ENCODE assay signal across 18 cellular contexts in genomic region chr4:105197777-105198176, GRCh38. TPM values are rescaled to one million over a fixed set of nuclear protein-coding genes. Genes with fewer than 3 reads are reported as not detected.
A peak's percentile ranks its signal among the peaks of the same experiment; 100 is the strongest.
DNase-seq lines count a peak whose midpoint lies in the region; ATAC-seq, FAIRE-seq and TF ChIP-seq lines count a peak whose summit lies in the region.
"Had no signal": no experiment of that assay in that cellular context is flagged by ENCODE, and none has a peak within 500 bp of the region (broad histone marks: within the 10 kb centered on the region; RNA-seq: fewer than 3 reads in every experiment).

No MANE protein-coding gene starts in this region.

- H3K79me2 ChIP-seq in GM23248 (ENCODE audit: insufficient read depth), result peaks cover 19% of the 10 kb centered on the region
- peaks cover 41% of the 10 kb centered on the region for H3K79me2 ChIP-seq in astrocyte (ENCODE audit: insufficient read depth, low read length)

- no peaks in the 10 kb centered on the region for H3K27me3 ChIP-seq in GM23248 (replicated peaks; ENCODE audit: insufficient read depth)
- no peaks in the 10 kb centered on the region for H3K27me3 ChIP-seq in astrocyte (ENCODE audit: insufficient read depth, low read length)
- no peaks in the 10 kb centered on the region for H3K27me3 ChIP-seq in skeletal muscle satellite cell (ENCODE audit: control insufficient read depth, insufficient read depth, low read length)

- ATAC-seq in Right ventricle myocardium inferior, result no peak
- ATAC-seq: Panc1 had no signal

- CTCF ChIA-PET in activated CD4-positive, alpha-beta memory T cell treated with anti-CD3 and anti-CD28 coated beads for 36 hours (lab: Charles Lee), result interaction anchor here (1.0 kb wide), 1 partner anchor 16 kb away, joined by 3 read pairs; no protein-coding TSS in a partner anchor

- POLR2A ChIA-PET in activated CD4-positive, alpha-beta memory T cell treated with anti-CD3 and anti-CD28 coated beads for 36 hours (lab: Charles Lee), result no interaction called here

- DNase-seq in GM23248, result peak; percentile 56
- peak; percentile 25 for DNase-seq in astrocyte (ENCODE audit: low read depth)
- peak; percentile 18 for DNase-seq in fibroblast of mammary gland (ENCODE audit: low read depth)
- no peak for DNase-seq in SIG-M5 treated with dmso at 0.1 percent for 504 hours (lab: John Stamatoyannopoulos, UW; ENCODE audit: unreplicated experiment)
- DNase-seq in activated CD4-positive, alpha-beta memory T cell treated with anti-CD3 and anti-CD28 coated beads for 36 hours, result no peak
- no peak for DNase-seq in Right ventricle myocardium inferior (ENCODE audit: missing footprints)
- DNase-seq: CD4-positive, alpha-beta memory T cell; DMS79 treated with DMSO at 0.1 percent for 48 hours; GF-D8; Karpas-422; NCI-H1105; NCI-H1694; NCI-H510A treated with DMSO at 0.1 percent for 48 hours; SHP77 had no signal

- H4K20me1 ChIP-seq in GM23248 (ENCODE audit: insufficient read depth) (no peaks in the 10 kb centered on the region), astrocyte (ENCODE audit: insufficient read depth, low read length) (no peaks in the 10 kb centered on the region)

- no peak for FAIRE-seq in astrocyte (lab: Jason Lieb, UNC)
- FAIRE-seq: GM12892, H54 had no signal

- no peaks in the 10 kb centered on the region for H3K9me2 ChIP-seq in GM23248 (ENCODE audit: insufficient read depth)

- H3K4me3 ChIP-seq in GM23248, result no peak overlapping the region
- no peak overlapping the region for H3K4me3 ChIP-seq in astrocyte (ENCODE audit: insufficient read depth, low read depth, low read length)
- no peak overlapping the region for H3K4me3 ChIP-seq in fibroblast of mammary gland (ENCODE audit: control insufficient read depth, low read depth, low read length)
- H3K4me3 ChIP-seq in skeletal muscle satellite cell (ENCODE audit: low read length), result no peak overlapping the region

- no peak overlapping the region for H3K27ac ChIP-seq in GM23248
- H3K27ac ChIP-seq in astrocyte (ENCODE audit: low read depth, low read length), result peak overlapping the region; percentile 41

- H3K9me3 ChIP-seq in GM23248 (ENCODE audit: low read depth), result no peaks in the 10 kb centered on the region
- H3K9me3 ChIP-seq in astrocyte (ENCODE audit: insufficient read depth, low read depth, low read length), result no peaks in the 10 kb centered on the region
- no peaks in the 10 kb centered on the region for H3K9me3 ChIP-seq in skeletal muscle satellite cell (replicated peaks; ENCODE audit: low read length)

- H3K4me3 Mint-ChIP-seq in astrocyte (ENCODE audit: unreplicated experiment), result no peak overlapping the region
- H3K4me3 Mint-ChIP-seq in activated CD4-positive, alpha-beta memory T cell treated with anti-CD3 and anti-CD28 coated beads for 36 hours, result no peak overlapping the region
- H3K4me3 Mint-ChIP-seq: CD4-positive, alpha-beta memory T cell had no signal

- no peak overlapping the region for H2AFZ ChIP-seq in GM23248
- H2AFZ ChIP-seq in astrocyte (ENCODE audit: low read depth, low read length), result no peak overlapping the region

- H3K36me3 Mint-ChIP-seq in astrocyte (ENCODE audit: low read depth, unreplicated experiment), result peaks cover 4% of the 10 kb centered on the region
- peaks cover 41% of the 10 kb centered on the region for H3K36me3 Mint-ChIP-seq in activated CD4-positive, alpha-beta memory T cell treated with anti-CD3 and anti-CD28 coated beads for 36 hours

- peaks cover 1% of the 10 kb centered on the region for H3K9me3 Mint-ChIP-seq in astrocyte (ENCODE audit: unreplicated experiment)
- no peaks in the 10 kb centered on the region for H3K9me3 Mint-ChIP-seq in activated CD4-positive, alpha-beta memory T cell treated with anti-CD3 and anti-CD28 coated beads for 36 hours
- H3K9me3 Mint-ChIP-seq: CD4-positive, alpha-beta memory T cell had no signal

- H3K36me3 ChIP-seq in GM23248 (ENCODE audit: low read depth), result no peaks in the 10 kb centered on the region
- H3K36me3 ChIP-seq in astrocyte (ENCODE audit: insufficient read depth, low read length), result no peaks in the 10 kb centered on the region
- no peaks in the 10 kb centered on the region for H3K36me3 ChIP-seq in skeletal muscle satellite cell (ENCODE audit: insufficient read depth, low read length)

- WGBS in GM23248 (ENCODE audit: low coverage in 1 of 2, low lambda C conversion rate in 2 of 2, missing lambda C conversion rate in 2 of 2), 2 experiments, result 59 to 65% methylated on average over 3 of the region's 3 CpGs

- in situ Hi-C loops in GM23248 (cut with MboI), result no loop called here

- intact Hi-C loops in activated CD4-positive, alpha-beta memory T cell treated with anti-CD3 and anti-CD28 coated beads for 36 hours (cut with micrococcal nuclease), result no loop called here
- intact Hi-C loops in Right ventricle myocardium inferior (cut with DNase I), result loop anchor here (5.0 kb wide), 1 partner anchor 40 kb away; no protein-coding TSS in a partner anchor

- H3K9ac ChIP-seq in GM23248, result no peak overlapping the region
- no peak overlapping the region for H3K9ac ChIP-seq in astrocyte (ENCODE audit: low read length)
- H3K9ac ChIP-seq in skeletal muscle satellite cell (ENCODE audit: low read depth, low read length), result peak overlapping the region; percentile 25

- no peaks in the 10 kb centered on the region for H3K27me3 Mint-ChIP-seq in astrocyte (ENCODE audit: low read depth, unreplicated experiment)
- H3K27me3 Mint-ChIP-seq in activated CD4-positive, alpha-beta memory T cell treated with anti-CD3 and anti-CD28 coated beads for 36 hours, result no peaks in the 10 kb centered on the region
- H3K27me3 Mint-ChIP-seq: CD4-positive, alpha-beta memory T cell had no signal

- H3K4me1 ChIP-seq in GM23248 (ENCODE audit: insufficient read depth), result peaks cover 56% of the 10 kb centered on the region
- peaks cover 9% of the 10 kb centered on the region for H3K4me1 ChIP-seq in astrocyte (ENCODE audit: insufficient read depth, low read length)
- H3K4me1 ChIP-seq in skeletal muscle satellite cell (ENCODE audit: control insufficient read depth, insufficient read depth, low read length), result peaks cover 59% of the 10 kb centered on the region

- TF ChIP-seq CTCF in astrocyte (IDR thresholded peaks at IDR 0.05; ENCODE audit: insufficient read depth, low read depth, low read length), result no peak
- no peak for TF ChIP-seq CTCF in fibroblast of mammary gland (conservative IDR thresholded peaks at IDR 0.05; ENCODE audit: control insufficient read depth, insufficient read depth, low read depth, low read length)

- peaks cover 14% of the 10 kb centered on the region; the same call in 1 of the 2 replicates for H3F3A ChIP-seq in GM23248 (ENCODE audit: insufficient read depth)

- no peak overlapping the region for H3K27ac Mint-ChIP-seq in astrocyte (ENCODE audit: unreplicated experiment)
- H3K27ac Mint-ChIP-seq in activated CD4-positive, alpha-beta memory T cell treated with anti-CD3 and anti-CD28 coated beads for 36 hours, result no peak overlapping the region
- H3K27ac Mint-ChIP-seq: CD4-positive, alpha-beta memory T cell had no signal

- peak overlapping the region; percentile 46 for H3K4me2 ChIP-seq in GM23248 (ENCODE audit: unreplicated experiment)
- H3K4me2 ChIP-seq in astrocyte (ENCODE audit: low read length), result no peak overlapping the region
- H3K4me2 ChIP-seq in skeletal muscle satellite cell (ENCODE audit: low read length), result peak overlapping the region; percentile 51

- H3K4me1 Mint-ChIP-seq in astrocyte (ENCODE audit: low read depth, unreplicated experiment), result peaks cover 48% of the 10 kb centered on the region
- H3K4me1 Mint-ChIP-seq in activated CD4-positive, alpha-beta memory T cell treated with anti-CD3 and anti-CD28 coated beads for 36 hours (ENCODE audit: low read depth), result peaks cover 46% of the 10 kb centered on the region

RNA-seq across cellular contexts. Expression of gene TET2, which starts 51.1 kb away (rescaled TPM):
- total RNA-seq in GM23248 (2014; rRNA removed; shearing (Covaris generic)), result 5.6 and 7.6 TPM in 2 replicates
- 5.7 and 7.1 TPM in 2 replicates for polyA plus RNA-seq in GM23248 (2016; fragmentation: Nextera tagmentation; extraction: Ambion mirVana)
- 15.7 and 16.9 TPM in 2 replicates for total RNA-seq in astrocyte
- 7.9 and 10.6 TPM in 2 replicates for total RNA-seq in skeletal muscle satellite cell (2012; rRNA removed)
- 10 to 100 TPM; 30.2 to 30.6 TPM for total RNA-seq in activated CD4-positive, alpha-beta memory T cell treated with anti-CD3 and anti-CD28 coated beads for 36 hours
- 12.1 TPM for total RNA-seq in Right ventricle myocardium inferior

Comparison
In these comparisons a context has a peak if more than half of its experiments do, and no peak if none do; other contexts are left out.
1. DNase-seq: peak in GM23248 (single experiment), astrocyte (single experiment) and fibroblast of mammary gland (single experiment); none in SIG-M5 treated with dmso at 0.1 percent for 504 hours (single experiment), activated CD4-positive, alpha-beta memory T cell treated with anti-CD3 and anti-CD28 coated beads for 36 hours (single experiment) and Right ventricle myocardium inferior (single experiment).